13 cellular contexts compared by ENCODE assay signal in the genomic region with DNA sequence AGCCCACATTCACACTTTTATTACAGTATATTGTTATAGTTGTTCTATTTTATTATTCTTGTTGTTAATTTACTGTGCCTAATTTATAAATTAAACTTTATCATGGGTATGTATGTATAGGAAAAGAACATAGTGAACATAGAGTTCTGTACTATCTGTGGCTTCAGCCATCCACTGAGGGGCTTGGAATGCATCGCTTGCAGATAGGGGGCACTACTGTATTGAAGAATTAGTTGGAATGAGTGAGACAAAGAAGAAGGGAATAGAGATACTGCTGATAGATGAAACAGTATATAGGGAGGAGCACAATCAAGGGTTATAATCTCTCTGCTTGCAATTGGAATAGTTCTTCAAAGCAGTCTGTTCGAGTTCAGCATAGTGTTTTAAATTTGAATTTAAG.
A peak's percentile ranks its signal among the peaks of the same experiment; 100 is the strongest.
DNase-seq lines count a peak whose midpoint lies in the region; ATAC-seq, FAIRE-seq and TF ChIP-seq lines count a peak whose summit lies in the region.
"Had no signal": no experiment of that assay in that cellular context is flagged by ENCODE, and none has a peak within 500 bp of the region (broad histone marks: within the 10 kb centered on the region; RNA-seq: fewer than 3 reads in every experiment).

No MANE protein-coding gene starts in this region.

- TF ChIP-seq CTCF in D721Med (IDR thresholded peaks at IDR 0.05; ENCODE audit: insufficient read depth, missing control alignments) (peak; percentile 59), GM23338 (conservative IDR thresholded peaks at IDR 0.05; ENCODE audit: low read depth in 2 of 2) (peak; percentile 74 to 75), kidney epithelial cell (IDR thresholded peaks at IDR 0.05; ENCODE audit: insufficient read depth, low read length, poor library complexity, severe bottlenecking) (peak; percentile 34), kidney (IDR thresholded peaks at IDR 0.05; ENCODE audit: borderline replicate concordance, extremely low read depth, insufficient read depth) (no peak)

- FAIRE-seq in D721Med (lab: Jason Lieb, UNC) (no peak), kidney (lab: Jason Lieb, UNC) (no peak)
- FAIRE-seq: GM12892 had no signal

- H2AFZ ChIP-seq in GM23338 = no peak overlapping the region

- no peaks in the 10 kb centered on the region for H3K79me2 ChIP-seq in GM23338 (replicated peaks; ENCODE audit: insufficient read depth)

- H4K20me1 ChIP-seq in GM23338 (replicated peaks; ENCODE audit: insufficient read depth) = no peaks in the 10 kb centered on the region

- intact Hi-C loops in kidney (cut with DNase I) = no loop called here

- H3K4me2 ChIP-seq in GM23338 = no peak overlapping the region

- no peak overlapping the region for H3K4me3 Mint-ChIP-seq in GM23338
- H3K4me3 Mint-ChIP-seq in activated naive CD8-positive, alpha-beta T cell treated with anti-CD3 and anti-CD28 coated beads, Interleukin-2, amount 50 U/mL, for 24 hours = no peak overlapping the region

- no peak overlapping the region for H3K27ac Mint-ChIP-seq in GM23338
- H3K27ac Mint-ChIP-seq in activated naive CD8-positive, alpha-beta T cell treated with anti-CD3 and anti-CD28 coated beads, Interleukin-2, amount 50 U/mL, for 24 hours = no peak overlapping the region
- H3K27ac Mint-ChIP-seq: activated T-helper 2 cell treated with anti-CD3 and anti-CD28 coated beads, Interferon-gamma antibody, Interleukin-2, Interleukin-4, amounts not matched to agents 10 μg/mL and 5 μg/mL and 100 μg/mL, durations not matched to agents 14 hours and 24 hours and 36 hours had no signal

- H3K27me3 ChIP-seq in GM23338 (ENCODE audit: insufficient read depth) = no peaks in the 10 kb centered on the region
- no peaks in the 10 kb centered on the region for H3K27me3 ChIP-seq in SJCRH30
- H3K27me3 ChIP-seq in kidney epithelial cell (ENCODE audit: control insufficient read depth, insufficient read depth, low read length) = no peaks in the 10 kb centered on the region

- peaks cover 2% of the 10 kb centered on the region; the same call in 1 of the 2 replicates for H3K9me2 ChIP-seq in GM23338 (ENCODE audit: insufficient read depth)

- H3K36me3 ChIP-seq in GM23338 (ENCODE audit: insufficient read depth) = no peaks in the 10 kb centered on the region
- no peaks in the 10 kb centered on the region for H3K36me3 ChIP-seq in SJCRH30
- no peaks in the 10 kb centered on the region for H3K36me3 ChIP-seq in kidney epithelial cell (ENCODE audit: control insufficient read depth, insufficient read depth, low read length)
- no peaks in the 10 kb centered on the region for H3K36me3 ChIP-seq in kidney (ENCODE audit: control insufficient read depth in 1 of 2, insufficient read depth in 2 of 2, low read length in 2 of 2)

- H3K4me3 ChIP-seq in GM23338 (no peak overlapping the region), SJCRH30 (no peak overlapping the region), kidney epithelial cell (ENCODE audit: low read depth, low read length) (no peak overlapping the region), kidney (ENCODE audit: low read length in 2 of 2) (no peak overlapping the region)

- no peaks in the 10 kb centered on the region for H3K4me1 Mint-ChIP-seq in GM23338
- no peaks in the 10 kb centered on the region for H3K4me1 Mint-ChIP-seq in activated naive CD8-positive, alpha-beta T cell treated with anti-CD3 and anti-CD28 coated beads, Interleukin-2, amount 50 U/mL, for 24 hours

- peak; percentile 85 for ATAC-seq in GM23338
- no peak for ATAC-seq in activated naive CD8-positive, alpha-beta T cell treated with anti-CD3 and anti-CD28 coated beads, Interleukin-2, amount 50 U/mL, for 24 hours

- H3K9me3 ChIP-seq in SJCRH30 (replicated peaks) (no peaks in the 10 kb centered on the region), kidney (ENCODE audit: control insufficient read depth in 1 of 2, low read length in 2 of 2) (no peaks in the 10 kb centered on the region)

- H3K27me3 Mint-ChIP-seq in GM23338 (ENCODE audit: insufficient read depth, low read depth, poor library complexity) = no peaks in the 10 kb centered on the region
- no peaks in the 10 kb centered on the region for H3K27me3 Mint-ChIP-seq in activated naive CD8-positive, alpha-beta T cell treated with anti-CD3 and anti-CD28 coated beads, Interleukin-2, amount 50 U/mL, for 24 hours

- DNase-seq in D721Med (ENCODE audit: insufficient read length, low spot score) (no peak), GM23338 (ENCODE audit: low spot score) (peak; percentile 59), SJCRH30 (peak; percentile 12 to 59), kidney epithelial cell (ENCODE audit: low read depth) (no peak), kidney (no peak), COR-L47 (lab: John Stamatoyannopoulos, UW) (no peak)
- no peak for DNase-seq in activated naive CD8-positive, alpha-beta T cell treated with anti-CD3 and anti-CD28 coated beads, Interleukin-2, amount 50 U/mL, for 24 hours
- no peak for DNase-seq in activated naive CD4-positive, alpha-beta T cell treated with Interleukin-2 at 50 U/mL for 16 hours
- DNase-seq: activated CD4-positive, alpha-beta T cell treated with anti-CD3 and anti-CD28 coated beads, Interleukin-2, amount 50 U/mL, for 4 hours; effector memory CD4-positive, alpha-beta T cell; NCI-H146 had no signal

- H3K9ac ChIP-seq in kidney (ENCODE audit: low read length in 2 of 2) = no peak overlapping the region

- no peaks in the 10 kb centered on the region for H3K9me3 Mint-ChIP-seq in GM23338
- H3K9me3 Mint-ChIP-seq in activated naive CD8-positive, alpha-beta T cell treated with anti-CD3 and anti-CD28 coated beads, Interleukin-2, amount 50 U/mL, for 24 hours = no peaks in the 10 kb centered on the region
- H3K9me3 Mint-ChIP-seq: activated T-helper 2 cell treated with anti-CD3 and anti-CD28 coated beads, Interferon-gamma antibody, Interleukin-2, Interleukin-4, amounts not matched to agents 10 μg/mL and 5 μg/mL and 100 μg/mL, durations not matched to agents 14 hours and 24 hours and 36 hours had no signal

- no peaks in the 10 kb centered on the region for H3K36me3 Mint-ChIP-seq in GM23338 (ENCODE audit: low read depth)
- no peaks in the 10 kb centered on the region for H3K36me3 Mint-ChIP-seq in activated naive CD8-positive, alpha-beta T cell treated with anti-CD3 and anti-CD28 coated beads, Interleukin-2, amount 50 U/mL, for 24 hours (ENCODE audit: low read depth)

- H3K27ac ChIP-seq in GM23338 (ENCODE audit: low read depth) (no peak overlapping the region), SJCRH30 (no peak overlapping the region), kidney (ENCODE audit: low read depth in 2 of 2, low read length in 2 of 2) (no peak overlapping the region)

- H3K4me1 ChIP-seq in GM23338 (ENCODE audit: insufficient read depth) (no peaks in the 10 kb centered on the region), SJCRH30 (no peaks in the 10 kb centered on the region), kidney (ENCODE audit: control insufficient read depth in 1 of 2, insufficient read depth in 1 of 2, low read depth in 1 of 2, low read length in 2 of 2) (no peaks in the 10 kb centered on the region)

- no peaks in the 10 kb centered on the region for H3F3A ChIP-seq in GM23338 (replicated peaks; ENCODE audit: low read depth)

TF ChIP-seq in GM23338, 12 proteins besides CTCF, POLR2A, EP300 and RAD21 (continues in another document):
- TF ChIP-seq EZH2 (IDR thresholded peaks at IDR 0.05; ENCODE audit: low read depth, unreplicated experiment) (no peak), JUNB (IDR thresholded peaks at IDR 0.05; ENCODE audit: unreplicated experiment) (no peak), POLR2AphosphoS5 (IDR thresholded peaks at IDR 0.05; ENCODE audit: low read depth) (no peak), ZNF331 (CRISPR knock-in tag; IDR thresholded peaks at IDR 0.05; ENCODE audit: low read depth) (no peak), EZH2phosphoT487 (IDR thresholded peaks at IDR 0.05; ENCODE audit: unreplicated experiment) (no peak)
- TF ChIP-seq, protein P1, sequence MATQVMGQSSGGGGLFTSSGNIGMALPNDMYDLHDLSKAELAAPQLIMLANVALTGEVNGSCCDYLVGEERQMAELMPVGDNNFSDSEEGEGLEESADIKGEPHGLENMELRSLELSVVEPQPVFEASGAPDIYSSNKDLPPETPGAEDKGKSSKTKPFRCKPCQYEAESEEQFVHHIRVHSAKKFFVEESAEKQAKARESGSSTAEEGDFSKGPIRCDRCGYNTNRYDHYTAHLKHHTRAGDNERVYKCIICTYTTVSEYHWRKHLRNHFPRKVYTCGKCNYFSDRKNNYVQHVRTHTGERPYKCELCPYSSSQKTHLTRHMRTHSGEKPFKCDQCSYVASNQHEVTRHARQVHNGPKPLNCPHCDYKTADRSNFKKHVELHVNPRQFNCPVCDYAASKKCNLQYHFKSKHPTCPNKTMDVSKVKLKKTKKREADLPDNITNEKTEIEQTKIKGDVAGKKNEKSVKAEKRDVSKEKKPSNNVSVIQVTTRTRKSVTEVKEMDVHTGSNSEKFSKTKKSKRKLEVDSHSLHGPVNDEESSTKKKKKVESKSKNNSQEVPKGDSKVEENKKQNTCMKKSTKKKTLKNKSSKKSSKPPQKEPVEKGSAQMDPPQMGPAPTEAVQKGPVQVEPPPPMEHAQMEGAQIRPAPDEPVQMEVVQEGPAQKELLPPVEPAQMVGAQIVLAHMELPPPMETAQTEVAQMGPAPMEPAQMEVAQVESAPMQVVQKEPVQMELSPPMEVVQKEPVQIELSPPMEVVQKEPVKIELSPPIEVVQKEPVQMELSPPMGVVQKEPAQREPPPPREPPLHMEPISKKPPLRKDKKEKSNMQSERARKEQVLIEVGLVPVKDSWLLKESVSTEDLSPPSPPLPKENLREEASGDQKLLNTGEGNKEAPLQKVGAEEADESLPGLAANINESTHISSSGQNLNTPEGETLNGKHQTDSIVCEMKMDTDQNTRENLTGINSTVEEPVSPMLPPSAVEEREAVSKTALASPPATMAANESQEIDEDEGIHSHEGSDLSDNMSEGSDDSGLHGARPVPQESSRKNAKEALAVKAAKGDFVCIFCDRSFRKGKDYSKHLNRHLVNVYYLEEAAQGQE (IDR thresholded peaks at IDR 0.05; ENCODE audit: unreplicated experiment) = no peak
- TF ChIP-seq, protein P2, sequence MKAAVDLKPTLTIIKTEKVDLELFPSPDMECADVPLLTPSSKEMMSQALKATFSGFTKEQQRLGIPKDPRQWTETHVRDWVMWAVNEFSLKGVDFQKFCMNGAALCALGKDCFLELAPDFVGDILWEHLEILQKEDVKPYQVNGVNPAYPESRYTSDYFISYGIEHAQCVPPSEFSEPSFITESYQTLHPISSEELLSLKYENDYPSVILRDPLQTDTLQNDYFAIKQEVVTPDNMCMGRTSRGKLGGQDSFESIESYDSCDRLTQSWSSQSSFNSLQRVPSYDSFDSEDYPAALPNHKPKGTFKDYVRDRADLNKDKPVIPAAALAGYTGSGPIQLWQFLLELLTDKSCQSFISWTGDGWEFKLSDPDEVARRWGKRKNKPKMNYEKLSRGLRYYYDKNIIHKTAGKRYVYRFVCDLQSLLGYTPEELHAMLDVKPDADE (IDR thresholded peaks at IDR 0.05) = no peak

Comparison
In these comparisons a context has a peak if more than half of its experiments do, and no peak if none do; other contexts are left out.
1. DNase-seq: peak in GM23338 (single experiment) and SJCRH30 (2 of 2); none in D721Med (single experiment), kidney epithelial cell (single experiment), kidney (single experiment), activated naive CD8-positive, alpha-beta T cell treated with anti-CD3 and anti-CD28 coated beads, Interleukin-2, amount 50 U/mL, for 24 hours (single experiment), activated naive CD4-positive, alpha-beta T cell treated with Interleukin-2 at 50 U/mL for 16 hours (single experiment) and COR-L47 (single experiment).